ENCODE assay signal across 17 cellular contexts in genomic region chr2:88737385-88737784, GRCh38. TPM values are rescaled to one million over a fixed set of nuclear protein-coding genes. Genes with fewer than 3 reads are reported as not detected.
DNase-seq lines count a peak whose midpoint lies in the region; ATAC-seq, FAIRE-seq and TF ChIP-seq lines count a peak whose summit lies in the region.
"Had no signal": no experiment of that assay in that cellular context is flagged by ENCODE, and none has a peak within 500 bp of the region (broad histone marks: within the 10 kb centered on the region; RNA-seq: fewer than 3 reads in every experiment).

No MANE protein-coding gene starts in this region.

- TF ChIP-seq POLR2A in GM12892 (IDR thresholded peaks at IDR 0.05; ENCODE audit: low read depth, low read length) (no peak), Peyer's patch (IDR thresholded peaks at IDR 0.05) (no peak)

- H3K9me3 ChIP-seq in left lung: no peaks in the 10 kb centered on the region
- H3K9me3 ChIP-seq in Peyer's patch: no peaks in the 10 kb centered on the region

- H3K4me1 ChIP-seq in left lung: peaks cover 0 to 8% of the 10 kb centered on the region in 2 donors
- H3K4me1 ChIP-seq in Peyer's patch: peaks cover 0 to 14% (median 0%) of the 10 kb centered on the region in 4 donors

- H3K36me3 ChIP-seq in bronchial epithelial cell (ENCODE audit: control insufficient read depth, insufficient read depth, low read length) (peaks cover 3% of the 10 kb centered on the region), left lung (peaks cover 0 to 68% of the 10 kb centered on the region in 2 donors), Peyer's patch (peaks cover 0 to 35% (median 0%) of the 10 kb centered on the region in 3 donors)

- intact Hi-C loops in left lung (cut with DNase I): no loop called here

- H3K27me3 ChIP-seq in bronchial epithelial cell (ENCODE audit: control insufficient read depth, insufficient read depth, low read length): no peaks in the 10 kb centered on the region
- H3K27me3 ChIP-seq in left lung: no peaks in the 10 kb centered on the region
- no peaks in the 10 kb centered on the region for H3K27me3 ChIP-seq in Peyer's patch

- DNase-seq in A172 (ENCODE audit: low spot score) (peak; percentile 49), bronchial epithelial cell (ENCODE audit: low read depth) (peak; percentile 16), left lung (no peak), GM12892 (ENCODE audit: insufficient read length) (no peak), Peyer's patch (no peak)
- DNase-seq: activated B cell treated with CpG ODN at 0.5 μM for 24 hours; activated effector memory CD4-positive, alpha-beta T cell treated with anti-CD3 and anti-CD28 coated beads, Interleukin-2, amount 50 U/mL, for 16 hours; effector CD8-positive, alpha-beta T cell; GF-D8; GOT3; immature natural killer cell; KG1; RPMI8226; stimulated activated naive CD4-positive, alpha-beta T cell treated with Interleukin-2 at 50 U/mL for 16 hours had no signal

- no peak for FAIRE-seq in bronchial epithelial cell (lab: Jason Lieb, UNC)
- FAIRE-seq in GM12892 (lab: Jason Lieb, UNC): no peak

- peak overlapping the region; percentile 0 to 59 for H3K27ac ChIP-seq in left lung
- H3K27ac ChIP-seq in Peyer's patch: no peak overlapping the region

- no peak for TF ChIP-seq CTCF in bronchial epithelial cell (IDR thresholded peaks at IDR 0.05; ENCODE audit: insufficient read depth, low read length, severe bottlenecking)
- TF ChIP-seq CTCF in left lung (IDR thresholded peaks at IDR 0.05): no peak
- no peak for TF ChIP-seq CTCF in Peyer's patch (IDR thresholded peaks at IDR 0.05)

- H3K4me3 ChIP-seq in bronchial epithelial cell (ENCODE audit: low read depth, low read length) (no peak overlapping the region), left lung (no peak overlapping the region), Peyer's patch (no peak overlapping the region)

- peak; percentile 59 for ATAC-seq in HG02852 (IDR thresholded peaks at IDR 0.05; ENCODE audit: unreplicated experiment)
- no peak for ATAC-seq in left lung
- ATAC-seq in GM21360 (IDR thresholded peaks at IDR 0.05; ENCODE audit: unreplicated experiment): no peak
- ATAC-seq in HG02623 (IDR thresholded peaks at IDR 0.05; ENCODE audit: unreplicated experiment): no peak

RNA-seq across cellular contexts. Expression of gene RPIA, which starts 45.9 kb away (rescaled TPM):
- total RNA-seq in A172 (2014; rRNA removed; shearing (Covaris generic)): 6.4 and 8.8 TPM in 2 replicates
- total RNA-seq in bronchial epithelial cell: 6.3 and 6.4 TPM in 2 replicates
- total RNA-seq in left lung: 10 to 100 TPM; 16.0 to 18.5 TPM
- polyA plus RNA-seq in GM12892 (2012; ENCODE audit: missing spikeins): 41.7 TPM
- total RNA-seq in Peyer's patch: 10 to 100 TPM; 16.3 to 28.1 (median 16.6) TPM

Comparison
In these comparisons a context has a peak if more than half of its experiments do, and no peak if none do; other contexts are left out.
1. DNase-seq: peak in A172 (single experiment) and bronchial epithelial cell (single experiment); none in left lung (0 of 2), GM12892 (single experiment) and Peyer's patch (0 of 3).
2. H3K27ac ChIP-seq: peak in left lung (2 of 2); none in Peyer's patch (0 of 4).